In the genomic region with DNA sequence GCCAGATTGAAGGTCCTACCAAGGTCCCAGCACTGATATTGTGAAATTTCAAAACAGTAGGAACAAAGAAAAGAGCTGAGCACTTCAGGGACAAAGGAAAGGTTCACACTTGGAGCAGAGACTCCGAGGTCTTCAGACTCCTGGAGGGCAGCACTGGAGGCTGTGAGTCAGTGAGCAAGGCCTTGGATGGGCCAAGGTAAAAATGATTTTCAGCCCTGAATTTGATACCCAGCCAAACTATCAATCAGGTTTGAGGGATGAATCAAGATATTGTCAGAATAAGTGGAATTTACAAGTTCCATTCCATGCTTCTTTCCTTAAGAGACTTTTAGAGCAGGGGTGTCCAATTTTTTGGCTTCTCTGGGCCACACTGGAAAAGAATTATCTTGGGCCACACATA, we compare ENCODE assay signal across 1 cellular context.
TF ChIP-seq lines count a peak whose summit lies in the region.

No MANE protein-coding gene starts in this region.

TF ChIP-seq in HepG2, 621 proteins besides CTCF, POLR2A, EP300 and RAD21 (continued from another document):
- TF ChIP-seq, protein P1, sequence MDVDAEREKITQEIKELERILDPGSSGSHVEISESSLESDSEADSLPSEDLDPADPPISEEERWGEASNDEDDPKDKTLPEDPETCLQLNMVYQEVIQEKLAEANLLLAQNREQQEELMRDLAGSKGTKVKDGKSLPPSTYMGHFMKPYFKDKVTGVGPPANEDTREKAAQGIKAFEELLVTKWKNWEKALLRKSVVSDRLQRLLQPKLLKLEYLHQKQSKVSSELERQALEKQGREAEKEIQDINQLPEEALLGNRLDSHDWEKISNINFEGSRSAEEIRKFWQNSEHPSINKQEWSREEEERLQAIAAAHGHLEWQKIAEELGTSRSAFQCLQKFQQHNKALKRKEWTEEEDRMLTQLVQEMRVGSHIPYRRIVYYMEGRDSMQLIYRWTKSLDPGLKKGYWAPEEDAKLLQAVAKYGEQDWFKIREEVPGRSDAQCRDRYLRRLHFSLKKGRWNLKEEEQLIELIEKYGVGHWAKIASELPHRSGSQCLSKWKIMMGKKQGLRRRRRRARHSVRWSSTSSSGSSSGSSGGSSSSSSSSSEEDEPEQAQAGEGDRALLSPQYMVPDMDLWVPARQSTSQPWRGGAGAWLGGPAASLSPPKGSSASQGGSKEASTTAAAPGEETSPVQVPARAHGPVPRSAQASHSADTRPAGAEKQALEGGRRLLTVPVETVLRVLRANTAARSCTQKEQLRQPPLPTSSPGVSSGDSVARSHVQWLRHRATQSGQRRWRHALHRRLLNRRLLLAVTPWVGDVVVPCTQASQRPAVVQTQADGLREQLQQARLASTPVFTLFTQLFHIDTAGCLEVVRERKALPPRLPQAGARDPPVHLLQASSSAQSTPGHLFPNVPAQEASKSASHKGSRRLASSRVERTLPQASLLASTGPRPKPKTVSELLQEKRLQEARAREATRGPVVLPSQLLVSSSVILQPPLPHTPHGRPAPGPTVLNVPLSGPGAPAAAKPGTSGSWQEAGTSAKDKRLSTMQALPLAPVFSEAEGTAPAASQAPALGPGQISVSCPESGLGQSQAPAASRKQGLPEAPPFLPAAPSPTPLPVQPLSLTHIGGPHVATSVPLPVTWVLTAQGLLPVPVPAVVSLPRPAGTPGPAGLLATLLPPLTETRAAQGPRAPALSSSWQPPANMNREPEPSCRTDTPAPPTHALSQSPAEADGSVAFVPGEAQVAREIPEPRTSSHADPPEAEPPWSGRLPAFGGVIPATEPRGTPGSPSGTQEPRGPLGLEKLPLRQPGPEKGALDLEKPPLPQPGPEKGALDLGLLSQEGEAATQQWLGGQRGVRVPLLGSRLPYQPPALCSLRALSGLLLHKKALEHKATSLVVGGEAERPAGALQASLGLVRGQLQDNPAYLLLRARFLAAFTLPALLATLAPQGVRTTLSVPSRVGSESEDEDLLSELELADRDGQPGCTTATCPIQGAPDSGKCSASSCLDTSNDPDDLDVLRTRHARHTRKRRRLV (CRISPR knock-in tag; IDR thresholded peaks at IDR 0.05): no peak
